Comparison of ENCODE assay signal across 11 cellular contexts in the genomic region with DNA sequence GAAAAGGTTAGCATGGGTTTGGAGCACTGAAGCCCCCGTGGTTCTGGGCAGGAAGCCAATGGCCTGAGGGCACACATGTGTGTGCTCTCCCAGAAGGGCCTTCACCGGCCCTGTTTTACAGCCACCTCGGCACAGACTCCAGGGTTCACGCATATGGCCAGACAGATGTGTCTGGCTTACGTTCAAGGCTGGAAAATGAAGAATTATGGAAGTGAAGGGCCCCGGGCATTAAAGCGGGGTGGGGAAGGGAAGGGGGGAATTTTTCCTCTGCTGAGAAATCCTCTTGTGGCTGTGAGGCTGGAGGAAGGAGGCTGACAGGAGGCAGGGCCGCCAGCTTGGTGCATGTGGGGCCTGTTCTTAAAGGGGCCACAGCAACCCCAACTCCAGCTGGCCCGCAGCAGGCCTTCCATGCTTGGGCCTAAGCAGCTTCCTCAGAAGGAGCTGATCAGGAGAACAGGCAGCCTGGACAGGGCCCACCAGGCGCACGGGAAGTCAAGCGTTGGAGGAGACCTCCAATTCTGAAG. TPM values are rescaled to one million over a fixed set of nuclear protein-coding genes. Genes with fewer than 3 reads are reported as not detected.
A peak's percentile ranks its signal among the peaks of the same experiment; 100 is the strongest.
DNase-seq lines count a peak whose midpoint lies in the region; ATAC-seq and TF ChIP-seq lines count a peak whose summit lies in the region.
"Had no signal": no experiment of that assay in that cellular context is flagged by ENCODE, and none has a peak within 500 bp of the region (broad histone marks: within the 10 kb centered on the region; RNA-seq: fewer than 3 reads in every experiment).

No MANE protein-coding gene starts in this region.

- H3K27me3 Mint-ChIP-seq in MCF 10A (ENCODE audit: insufficient read depth, unreplicated experiment): no peaks in the 10 kb centered on the region
- H3K27me3 Mint-ChIP-seq: activated naive CD8-positive, alpha-beta T cell treated with anti-CD3 and anti-CD28 coated beads, Interleukin-2, amount 50 U/mL, for 24 hours had no signal

- no peaks in the 10 kb centered on the region for H3K9me3 Mint-ChIP-seq in MCF 10A (ENCODE audit: unreplicated experiment)
- H3K9me3 Mint-ChIP-seq: activated naive CD8-positive, alpha-beta T cell treated with anti-CD3 and anti-CD28 coated beads, Interleukin-2, amount 50 U/mL, for 24 hours; GM23338 had no signal

- WGBS in mammary epithelial cell (ENCODE audit: low coverage, missing lambda C conversion rate): 73% methylated on average over 10 of the region's 12 CpGs
- WGBS in upper lobe of left lung, 2 donors: 61 to 67% methylated on average over 11 to 12 of the region's 12 CpGs

- H3K4me3 ChIP-seq in mammary epithelial cell (replicated peaks in 1 of 3; ENCODE audit: insufficient read depth in 1 of 3, low read depth in 2 of 3, low read length in 3 of 3) (no peak overlapping the region), muscle layer of duodenum (ENCODE audit: low read depth in 1 of 2, low read length in 2 of 2) (no peak overlapping the region), upper lobe of left lung (no peak overlapping the region)
- H3K4me3 ChIP-seq: GM23338 had no signal

- no peak for TF ChIP-seq POLR2A in upper lobe of left lung (IDR thresholded peaks at IDR 0.05)

- no peak for TF ChIP-seq EP300 in upper lobe of left lung (IDR thresholded peaks at IDR 0.05)

- no peaks in the 10 kb centered on the region for H4K20me1 ChIP-seq in mammary epithelial cell (ENCODE audit: insufficient read depth, low read length)

- H3K9ac ChIP-seq in mammary epithelial cell (ENCODE audit: insufficient read depth, low read length): no peak overlapping the region

- intact Hi-C loops in MCF 10A (cut with micrococcal nuclease) (no loop called here), mammary epithelial cell (cut with micrococcal nuclease) (no loop called here)

- CTCF ChIA-PET in MCF 10A (lab: Yijun Ruan, JAX): interaction anchor here (0.6 to 1.1 kb wide), 3 partner anchors 8 to 168 kb away, joined by 3 to 5 read pairs (median 4); no protein-coding TSS in a partner anchor
- CTCF ChIA-PET in mammary epithelial cell (lab: Charles Lee; ENCODE audit: low non-redundant PET): interaction anchor here (0.6 kb wide), 1 partner anchor 169 kb away, joined by 3 read pairs; no protein-coding TSS in a partner anchor

- in situ Hi-C loops in mammary epithelial cell (cut with MboI; ENCODE audit: low sequenced_read_pairs in 2 of 2): no loop called here

- H3K4me1 ChIP-seq in mammary epithelial cell (ENCODE audit: insufficient read depth, low read length) (peaks cover 22% of the 10 kb centered on the region), muscle layer of duodenum (ENCODE audit: control insufficient read depth in 1 of 2, insufficient read depth in 2 of 2, low read length in 2 of 2) (peaks cover 11 to 18% of the 10 kb centered on the region in 2 donors), upper lobe of left lung (peaks cover 28 to 37% (median 32%) of the 10 kb centered on the region in 4 donors)

- ATAC-seq in upper lobe of left lung (ENCODE audit: low FRiP score in 2 of 2): no peak
- ATAC-seq: activated naive CD8-positive, alpha-beta T cell treated with anti-CD3 and anti-CD28 coated beads, Interleukin-2, amount 50 U/mL, for 24 hours had no signal

- H3K9me3 ChIP-seq in mammary epithelial cell (replicated peaks; ENCODE audit: insufficient read depth, low read length) (no peaks in the 10 kb centered on the region), muscle layer of duodenum (ENCODE audit: control insufficient read depth in 1 of 2, low read length in 2 of 2) (no peaks in the 10 kb centered on the region), upper lobe of left lung (no peaks in the 10 kb centered on the region)

- no peak overlapping the region for H3K4me3 Mint-ChIP-seq in MCF 10A (ENCODE audit: unreplicated experiment)
- H3K4me3 Mint-ChIP-seq: activated naive CD8-positive, alpha-beta T cell treated with anti-CD3 and anti-CD28 coated beads, Interleukin-2, amount 50 U/mL, for 24 hours; GM23338 had no signal

- no peak for DNase-seq in MCF 10A (ENCODE audit: unreplicated experiment)
- no peak for DNase-seq in mammary epithelial cell
- peak; percentile 59 for DNase-seq in amniotic epithelial cell (ENCODE audit: low read depth)
- no peak for DNase-seq in upper lobe of left lung
- DNase-seq in dermis blood vessel endothelial cell: no peak
- no peak for DNase-seq in stimulated activated CD4-positive, alpha-beta T cell treated with anti-CD3 and anti-CD28 coated beads, Interleukin-1b, Interleukin-23, amount 100 ng/mL, for 48 hours
- no peak for DNase-seq in SKM-1 (lab: John Stamatoyannopoulos, UW; ENCODE audit: unreplicated experiment)
- DNase-seq: activated naive CD8-positive, alpha-beta T cell treated with anti-CD3 and anti-CD28 coated beads, Interleukin-2, amount 50 U/mL, for 24 hours had no signal

- H3K79me2 ChIP-seq in mammary epithelial cell (ENCODE audit: insufficient read depth, low read length): no peaks in the 10 kb centered on the region

- H3K36me3 Mint-ChIP-seq in MCF 10A (ENCODE audit: insufficient read depth, unreplicated experiment): peaks cover 39% of the 10 kb centered on the region

- peak overlapping the region; percentile 63 for H3K27ac Mint-ChIP-seq in MCF 10A (ENCODE audit: low read depth, unreplicated experiment)
- H3K27ac Mint-ChIP-seq: activated naive CD8-positive, alpha-beta T cell treated with anti-CD3 and anti-CD28 coated beads, Interleukin-2, amount 50 U/mL, for 24 hours had no signal

- dilution Hi-C loops in mammary epithelial cell (cut with HindIII; ENCODE audit: low sequenced_read_pairs): no loop called here

- POLR2A ChIA-PET in MCF 10A (lab: Yijun Ruan, JAX): interaction anchor here (0.9 kb wide), 1 partner anchor 17 kb away, joined by 3 read pairs; no protein-coding TSS in a partner anchor

- no peak overlapping the region for H3K4me2 ChIP-seq in mammary epithelial cell (ENCODE audit: insufficient read depth, low read depth, low read length)
- H3K4me2 ChIP-seq: GM23338 had no signal

- BruUV-seq in MCF 10A (replicated peaks; lab: Mats Ljungman, UMichigan) (no TSS peak), mammary epithelial cell (replicated peaks; lab: Mats Ljungman, UMichigan) (no TSS peak)

- H2AFZ ChIP-seq in mammary epithelial cell (ENCODE audit: low read depth, low read length): no peak overlapping the region
- H2AFZ ChIP-seq: GM23338 had no signal

- H3K27ac ChIP-seq in mammary epithelial cell (ENCODE audit: insufficient read depth, low read depth, low read length): no peak overlapping the region
- H3K27ac ChIP-seq in muscle layer of duodenum (ENCODE audit: low read length): peak overlapping the region; percentile 80
- H3K27ac ChIP-seq in upper lobe of left lung: peak overlapping the region; percentile 67 to 80 (median 72)

- no peak for TF ChIP-seq CTCF in MCF 10A (IDR thresholded peaks at IDR 0.05; ENCODE audit: unreplicated experiment)
- no peak for TF ChIP-seq CTCF in mammary epithelial cell (conservative IDR thresholded peaks at IDR 0.05 in 1 of 2, IDR thresholded peaks at IDR 0.05 in 1 of 2; ENCODE audit: extremely low read depth in 1 of 2, insufficient read depth in 1 of 2, low read depth in 1 of 2, low read length in 2 of 2)
- no peak for TF ChIP-seq CTCF in upper lobe of left lung (IDR thresholded peaks at IDR 0.05)

- H3K27me3 ChIP-seq in mammary epithelial cell (ENCODE audit: insufficient read depth, low read length) (no peaks in the 10 kb centered on the region), muscle layer of duodenum (ENCODE audit: low read depth, low read length) (no peaks in the 10 kb centered on the region), upper lobe of left lung (no peaks in the 10 kb centered on the region)

- H3K4me1 Mint-ChIP-seq in MCF 10A (ENCODE audit: insufficient read depth, unreplicated experiment): peaks cover 14% of the 10 kb centered on the region

- peaks cover 3% of the 10 kb centered on the region for H3K36me3 ChIP-seq in mammary epithelial cell (ENCODE audit: insufficient read depth, low read length)
- peaks cover 20 to 21% of the 10 kb centered on the region in 2 donors for H3K36me3 ChIP-seq in muscle layer of duodenum (ENCODE audit: control insufficient read depth in 1 of 2, insufficient read depth in 2 of 2, low read length in 2 of 2)
- peaks cover 2 to 39% (median 24%) of the 10 kb centered on the region in 4 donors for H3K36me3 ChIP-seq in upper lobe of left lung

RNA-seq across cellular contexts. Expression of gene HIC1, which starts 21.6 kb away (rescaled TPM):
- total RNA-seq in MCF 10A (2022) (0.59 and 1.0 TPM in 2 replicates), mammary epithelial cell (1 to 10 TPM in 1 of 2 donors, under 1 TPM in 1; 0.67 to 1.3 TPM), upper lobe of left lung (10 to 100 TPM in 5 of 6 donors, 1 to 10 TPM in 1; 8.0 to 25.5 (median 19.1) TPM), dermis blood vessel endothelial cell (117 and 120 TPM in 2 replicates)
- 0.20 TPM for polyA plus RNA-seq in mammary epithelial cell
- not detected for polyA minus RNA-seq in mammary epithelial cell

RNA-seq across cellular contexts. Expression of gene OVCA2, which starts 34.7 kb away (rescaled TPM):
- total RNA-seq in MCF 10A (2022) (28.8 and 33.5 TPM in 2 replicates), mammary epithelial cell (10 to 100 TPM; 44.1 to 65.7 TPM), upper lobe of left lung (10 to 100 TPM; 20.1 to 56.1 (median 33.5) TPM), dermis blood vessel endothelial cell (43.5 and 77.1 TPM in 2 replicates)
- polyA plus RNA-seq in mammary epithelial cell: 68.4 TPM
- polyA minus RNA-seq in mammary epithelial cell: 28.3 TPM

RNA-seq across cellular contexts. Expression of gene DPH1, which starts 46.6 kb away (rescaled TPM):
- total RNA-seq in MCF 10A (2022): 29.7 and 45.2 TPM in 2 replicates
- total RNA-seq in mammary epithelial cell: 10 to 100 TPM; 29.0 to 36.2 TPM
- 27.4 TPM for polyA plus RNA-seq in mammary epithelial cell
- 64.4 TPM for polyA minus RNA-seq in mammary epithelial cell
- total RNA-seq in upper lobe of left lung: 100 to 1,000 TPM in 1 of 6 donors, 10 to 100 TPM in 5; 28.8 to 129 (median 45.1) TPM
- 18.4 and 25.7 TPM in 2 replicates for total RNA-seq in dermis blood vessel endothelial cell

RNA-seq across cellular contexts. Expression of gene RTN4RL1, which starts 51.4 kb away (rescaled TPM):
- total RNA-seq in MCF 10A (2022): 2.9 and 3.6 TPM in 2 replicates
- 1 to 10 TPM in 1 of 2 donors, under 1 TPM in 1; under 0.01 to 5.7 TPM for total RNA-seq in mammary epithelial cell
- polyA plus RNA-seq in mammary epithelial cell: 2.5 TPM
- polyA minus RNA-seq in mammary epithelial cell: 1.6 TPM
- 1 to 10 TPM; 5.1 to 7.3 (median 6.2) TPM for total RNA-seq in upper lobe of left lung
- total RNA-seq in dermis blood vessel endothelial cell: 0.51 and 0.60 TPM in 2 replicates
- total RNA-seq: endothelial cell of umbilical vein had no signal
- polyA plus RNA-seq: GM23338 had no signal
